ENCODE assay signal across 8 cellular contexts in genomic region chr17:43020030-43020621, GRCh38. TPM values are rescaled to one million over a fixed set of nuclear protein-coding genes. Genes with fewer than 3 reads are reported as not detected.
A peak's percentile ranks its signal among the peaks of the same experiment; 100 is the strongest.
DNase-seq lines count a peak whose midpoint lies in the region; ATAC-seq and TF ChIP-seq lines count a peak whose summit lies in the region.

No MANE protein-coding gene starts in this region.

- POLR2A ChIA-PET in WTC11 (lab: Charles Lee) = interaction anchor here (0.7 to 1.1 kb wide), 2 partner anchors 12 to 337 kb away, joined by 3 read pairs; no protein-coding TSS in a partner anchor

- no peak for TF ChIP-seq CTCF in WTC11 (IDR thresholded peaks at IDR 0.05)

- no peaks in the 10 kb centered on the region for H3K9me3 Mint-ChIP-seq in T-helper 2 cell treated with Interferon-gamma antibody and Interleukin-4, amounts not matched to agents 5 μg/mL and 100 μg/mL, for 36 hours
- H3K9me3 Mint-ChIP-seq in WTC11 = no peaks in the 10 kb centered on the region
- no peaks in the 10 kb centered on the region for H3K9me3 Mint-ChIP-seq in stimulated activated naive CD8-positive, alpha-beta T cell treated with anti-CD3 and anti-CD28 coated beads, Interleukin-15, amount 100 ng/mL, for 72 hours

- DNase-seq in T-helper 2 cell treated with Interferon-gamma antibody and Interleukin-4, amounts not matched to agents 5 μg/mL and 100 μg/mL, for 36 hours (ENCODE audit: low spot score) = no peak
- DNase-seq in T-helper 2 cell = no peak
- DNase-seq in WTC11 (ENCODE audit: low spot score) = no peak
- DNase-seq in stimulated activated naive CD8-positive, alpha-beta T cell treated with anti-CD3 and anti-CD28 coated beads, Interleukin-15, amount 100 ng/mL, for 72 hours = no peak
- no peak for DNase-seq in glomerular visceral epithelial cell (ENCODE audit: extremely low spot score)
- DNase-seq in NCI-H345 treated with DMSO at 0.1 percent for 48 hours (lab: John Stamatoyannopoulos, UW; ENCODE audit: unreplicated experiment) = no peak
- no peak for DNase-seq in NCI-H69 (lab: John Stamatoyannopoulos, UW)

- peak overlapping the region; percentile 85 for H3K9ac ChIP-seq in iPS-18a (ENCODE audit: low read length)

- H3K27ac Mint-ChIP-seq in T-helper 2 cell treated with Interferon-gamma antibody and Interleukin-4, amounts not matched to agents 5 μg/mL and 100 μg/mL, for 36 hours = no peak overlapping the region
- 0 out of 2 replicates have a peak overlapping the region, but pooled peaks have one; percentile 35 for H3K27ac Mint-ChIP-seq in WTC11
- no peak overlapping the region for H3K27ac Mint-ChIP-seq in stimulated activated naive CD8-positive, alpha-beta T cell treated with anti-CD3 and anti-CD28 coated beads, Interleukin-15, amount 100 ng/mL, for 72 hours

- no peak overlapping the region for H3K27ac ChIP-seq in iPS-18a (ENCODE audit: low read length)

- H3K36me3 Mint-ChIP-seq in T-helper 2 cell treated with Interferon-gamma antibody and Interleukin-4, amounts not matched to agents 5 μg/mL and 100 μg/mL, for 36 hours (ENCODE audit: low read depth) = no peaks in the 10 kb centered on the region
- H3K36me3 Mint-ChIP-seq in WTC11 = peaks cover 20% of the 10 kb centered on the region

- no peaks in the 10 kb centered on the region for H3K27me3 ChIP-seq in iPS-18a (ENCODE audit: control insufficient read depth, insufficient read depth, low read length)

- CTCF ChIA-PET in WTC11 (lab: Charles Lee) = interaction anchor here (1.0 to 1.6 kb wide), 2 partner anchors 22 to 192 kb away, joined by 5 to 6 read pairs; partner anchors contain the start of genes RPL27 and TMEM106A

- H3K4me3 ChIP-seq in iPS-18a (ENCODE audit: low read length) = peak overlapping the region; percentile 4

- H3K27me3 Mint-ChIP-seq in T-helper 2 cell treated with Interferon-gamma antibody and Interleukin-4, amounts not matched to agents 5 μg/mL and 100 μg/mL, for 36 hours (ENCODE audit: low read depth) = peaks cover 7% of the 10 kb centered on the region
- H3K27me3 Mint-ChIP-seq in WTC11 (ENCODE audit: low read depth) = no peaks in the 10 kb centered on the region
- H3K27me3 Mint-ChIP-seq in stimulated activated naive CD8-positive, alpha-beta T cell treated with anti-CD3 and anti-CD28 coated beads, Interleukin-15, amount 100 ng/mL, for 72 hours = peaks cover 8% of the 10 kb centered on the region

- peaks cover 18% of the 10 kb centered on the region for H3K4me1 ChIP-seq in iPS-18a (ENCODE audit: control insufficient read depth, low read depth, low read length)

- ATAC-seq in WTC11 = no peak
- no peak for ATAC-seq in stimulated activated naive CD8-positive, alpha-beta T cell treated with anti-CD3 and anti-CD28 coated beads, Interleukin-15, amount 100 ng/mL, for 72 hours

- H3K4me3 Mint-ChIP-seq in T-helper 2 cell treated with Interferon-gamma antibody and Interleukin-4, amounts not matched to agents 5 μg/mL and 100 μg/mL, for 36 hours = peak overlapping the region; percentile 85
- H3K4me3 Mint-ChIP-seq in WTC11 = peak overlapping the region; percentile 94
- peak overlapping the region; percentile 89 to 97 for H3K4me3 Mint-ChIP-seq in stimulated activated naive CD8-positive, alpha-beta T cell treated with anti-CD3 and anti-CD28 coated beads, Interleukin-15, amount 100 ng/mL, for 72 hours

- H3K4me1 Mint-ChIP-seq in T-helper 2 cell treated with Interferon-gamma antibody and Interleukin-4, amounts not matched to agents 5 μg/mL and 100 μg/mL, for 36 hours (ENCODE audit: low read depth) = peaks cover 23% of the 10 kb centered on the region
- peaks cover 26% of the 10 kb centered on the region for H3K4me1 Mint-ChIP-seq in WTC11
- peaks cover 59% of the 10 kb centered on the region for H3K4me1 Mint-ChIP-seq in stimulated activated naive CD8-positive, alpha-beta T cell treated with anti-CD3 and anti-CD28 coated beads, Interleukin-15, amount 100 ng/mL, for 72 hours

- no peaks in the 10 kb centered on the region for H3K9me3 ChIP-seq in iPS-18a (ENCODE audit: control insufficient read depth, low read depth, low read length)

- H3K36me3 ChIP-seq in iPS-18a (ENCODE audit: control insufficient read depth, low read depth, low read length) = peaks cover 22% of the 10 kb centered on the region

TF ChIP-seq in WTC11, 78 proteins besides CTCF, POLR2A, EP300 and RAD21:
- TF ChIP-seq NFE2L1 (CRISPR knock-in tag; IDR thresholded peaks at IDR 0.05) (no peak), GABPB1 (CRISPR knock-in tag; IDR thresholded peaks at IDR 0.05) (peak; percentile 85), PREB (CRISPR knock-in tag; IDR thresholded peaks at IDR 0.05; ENCODE audit: borderline replicate concordance) (no peak), MYBL2 (CRISPR knock-in tag; IDR thresholded peaks at IDR 0.05) (no peak)
TF ChIP-seq in WTC11: peak in this region for 1.

RNA-seq across cellular contexts. Expression of gene VAT1, which starts 2.1 kb away (rescaled TPM):
- total RNA-seq in WTC11 (2021) = 291 to 298 TPM (median 296 TPM) in 3 replicates

RNA-seq across cellular contexts. Expression of gene RND2, which starts 4.9 kb away (rescaled TPM):
- 46.9 to 51.8 TPM (median 50.2 TPM) in 3 replicates for total RNA-seq in WTC11 (2021)

RNA-seq across cellular contexts. Expression of gene IFI35, which starts 13.5 kb away (rescaled TPM):
- 3.0 to 4.7 TPM (median 3.8 TPM) in 3 replicates for total RNA-seq in WTC11 (2021)

RNA-seq across cellular contexts. Expression of gene RPL27, which starts 21.9 kb away (rescaled TPM):
- 1,391 to 1,553 TPM (median 1,518 TPM) in 3 replicates for total RNA-seq in WTC11 (2021)

RNA-seq across cellular contexts. Expression of gene RUNDC1, which starts 39.8 kb away (rescaled TPM):
- 12.2 to 14.2 TPM (median 12.7 TPM) in 3 replicates for total RNA-seq in WTC11 (2021)
